1 cellular context compared by ENCODE assay signal in genomic region chr2:85401844-85402243, GRCh38.
TF ChIP-seq lines count a peak whose summit lies in the region.

No MANE protein-coding gene starts in this region.

TF ChIP-seq in HepG2, 621 proteins besides CTCF, POLR2A, EP300 and RAD21:
- no peak for TF ChIP-seq AKNA (CRISPR knock-in tag; IDR thresholded peaks at IDR 0.05; ENCODE audit: borderline replicate concordance)
- peak; percentile 15; the same call in 1 of the 2 replicates for TF ChIP-seq ZNF687 (CRISPR knock-in tag; IDR thresholded peaks at IDR 0.05)
